1 cellular context compared by ENCODE assay signal in genomic region chr1:78716186-78716585, GRCh38.
TF ChIP-seq lines count a peak whose summit lies in the region.

No MANE protein-coding gene starts in this region.

TF ChIP-seq in SK-N-SH, 30 proteins besides CTCF, POLR2A, EP300 and RAD21 (continued from another document):
- TF ChIP-seq REST (IDR thresholded peaks at IDR 0.05; ENCODE audit: low read depth, low read length) (no peak), YY1 (IDR thresholded peaks at IDR 0.05; ENCODE audit: low read depth) (no peak), JUND (IDR thresholded peaks at IDR 0.05) (peak; percentile 30; the same call in 1 of the 2 replicates), TEAD4 (IDR thresholded peaks at IDR 0.05; ENCODE audit: borderline replicate concordance, insufficient read depth) (peak; percentile 84)
